17 cellular contexts compared by ENCODE assay signal in the genomic region with DNA sequence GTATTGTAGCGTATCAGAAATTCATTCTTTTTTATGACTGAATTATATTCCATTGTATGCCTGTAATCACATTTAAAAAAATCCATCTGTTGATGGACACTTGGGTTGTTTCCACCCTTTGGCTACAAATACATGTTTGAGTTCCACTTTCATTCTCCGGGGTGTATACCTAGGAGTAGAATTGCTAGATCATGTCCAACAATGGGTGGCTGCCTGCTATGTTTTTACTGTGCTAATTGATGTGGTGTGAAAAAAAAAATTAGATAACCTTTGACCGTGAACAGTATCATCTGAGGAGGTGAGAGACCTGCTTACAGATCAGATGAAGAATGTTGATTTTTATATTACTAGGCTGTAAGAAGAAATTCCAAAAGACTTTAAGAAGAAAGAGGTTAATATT. TPM values are rescaled to one million over a fixed set of nuclear protein-coding genes. Genes with fewer than 3 reads are reported as not detected.
DNase-seq lines count a peak whose midpoint lies in the region; ATAC-seq, FAIRE-seq and TF ChIP-seq lines count a peak whose summit lies in the region.
"Had no signal": no experiment of that assay in that cellular context is flagged by ENCODE, and none has a peak within 500 bp of the region (broad histone marks: within the 10 kb centered on the region; RNA-seq: fewer than 3 reads in every experiment).

No MANE protein-coding gene starts in this region.

- SMC1A ChIA-PET in GM12878 (lab: Charles Lee; ENCODE audit: uncharacterized antibody, unreplicated experiment): interaction anchor here (0.9 to 10.9 kb wide), 9 partner anchors 14 to 84 kb away, joined by 3 to 231 read pairs (median 6); no protein-coding TSS in a partner anchor

- TF ChIP-seq CTCF in GM12878 (IDR thresholded peaks at IDR 0.05 in 2 of 3, conservative IDR thresholded peaks at IDR 0.05 in 1 of 3; ENCODE audit: control insufficient read depth in 2 of 3, extremely low read depth in 1 of 3, insufficient read depth in 1 of 3, low read depth in 3 of 3, low read length in 3 of 3): no peak
- no peak for TF ChIP-seq CTCF in tibial nerve (IDR thresholded peaks at IDR 0.05)
- TF ChIP-seq CTCF in neural progenitor cell (IDR thresholded peaks at IDR 0.05): no peak

- H3K27ac ChIP-seq in GM12878 (ENCODE audit: control insufficient read depth, insufficient read depth) (no peak overlapping the region), tibial nerve (no peak overlapping the region), neural progenitor cell (no peak overlapping the region)
- H3K27ac ChIP-seq: 22Rv1 had no signal

- TF ChIP-seq RAD21 in GM12878 (IDR thresholded peaks at IDR 0.05; ENCODE audit: insufficient read depth, low read depth, low read length): no peak

- H3K36me3 ChIP-seq in GM12878 (ENCODE audit: control insufficient read depth in 2 of 2, insufficient read depth in 2 of 2, low read length in 1 of 2) (peaks cover 13 to 25% of the 10 kb centered on the region in 2 experiments), tibial nerve (peaks cover 0 to 38% (median 0%) of the 10 kb centered on the region in 3 donors), neural progenitor cell (peaks cover 29% of the 10 kb centered on the region)

- TF ChIP-seq EP300 in GM12878 (IDR thresholded peaks at IDR 0.05; ENCODE audit: borderline replicate concordance in 1 of 2, control insufficient read depth in 1 of 2, low read depth in 2 of 2, low read length in 2 of 2) (no peak), tibial nerve (IDR thresholded peaks at IDR 0.05) (no peak)

- no peak overlapping the region for H3K9ac ChIP-seq in GM12878 (ENCODE audit: control insufficient read depth, insufficient read depth, low read length)
- H3K9ac ChIP-seq in neural progenitor cell: no peak overlapping the region

- in situ Hi-C loops in GM12878 (cut with MboI): no loop called here

- TF ChIP-seq POLR2A in GM12878 (IDR thresholded peaks at IDR 0.05; ENCODE audit: low read depth, low read length): no peak
- TF ChIP-seq POLR2A in tibial nerve (IDR thresholded peaks at IDR 0.05): no peak

- WGBS in GM12878 (ENCODE audit: insufficient coverage, insufficient replicate concordance, low lambda C conversion rate, missing lambda C conversion rate): 98% methylated on average over 3 of the region's 3 CpGs
- 86 to 90% methylated on average over 3 of the region's 3 CpGs for WGBS in tibial nerve, 2 donors

- peaks cover 88% of the 10 kb centered on the region for H3K36me3 Mint-ChIP-seq in activated T-cell treated with anti-CD3 and anti-CD28 coated beads, Interleukin-2, amount 50 U/mL, for 24 hours (ENCODE audit: low read depth)
- peaks cover 71% of the 10 kb centered on the region for H3K36me3 Mint-ChIP-seq in stimulated activated effector memory CD8-positive, alpha-beta T cell treated with anti-CD3 and anti-CD28 coated beads, Interleukin-12 subunit alpha, Interleukin-12 subunit beta, amount 100 ng/mL, for 72 hours
- peaks cover 50% of the 10 kb centered on the region for H3K36me3 Mint-ChIP-seq in neural progenitor cell

- no peak overlapping the region for H3K4me2 ChIP-seq in GM12878 (ENCODE audit: control insufficient read depth, insufficient read depth)
- H3K4me2 ChIP-seq in neural progenitor cell: no peak overlapping the region

- peaks cover 20% of the 10 kb centered on the region for H3K4me1 ChIP-seq in GM12878 (ENCODE audit: control insufficient read depth, insufficient read depth, low read length)
- H3K4me1 ChIP-seq in tibial nerve: peaks cover 0 to 13% (median 0%) of the 10 kb centered on the region in 4 donors
- H3K4me1 ChIP-seq in neural progenitor cell: no peaks in the 10 kb centered on the region

- peak overlapping the region; percentile 11 for H3K27ac Mint-ChIP-seq in activated T-cell treated with anti-CD3 and anti-CD28 coated beads, Interleukin-2, amount 50 U/mL, for 24 hours
- peak overlapping the region; percentile 1 for H3K27ac Mint-ChIP-seq in stimulated activated effector memory CD8-positive, alpha-beta T cell treated with anti-CD3 and anti-CD28 coated beads, Interleukin-12 subunit alpha, Interleukin-12 subunit beta, amount 100 ng/mL, for 72 hours
- no peak overlapping the region for H3K27ac Mint-ChIP-seq in neural progenitor cell

- intact Hi-C loops in GM12878 (cut with micrococcal nuclease; ENCODE audit: unreplicated experiment): no loop called here

- RAD21 ChIA-PET in GM12878 (lab: Charles Lee; ENCODE audit: unreplicated experiment): interaction anchor here (0.7 to 6.6 kb wide), 4 partner anchors 74 to 97 kb away, joined by 3 to 180 read pairs (median 22); no protein-coding TSS in a partner anchor

- H3F3A ChIP-seq in neural progenitor cell (ENCODE audit: low read depth): no peaks in the 10 kb centered on the region

- peaks cover 64% of the 10 kb centered on the region for H3K4me1 Mint-ChIP-seq in activated T-cell treated with anti-CD3 and anti-CD28 coated beads, Interleukin-2, amount 50 U/mL, for 24 hours (ENCODE audit: low read depth)
- peaks cover 28% of the 10 kb centered on the region for H3K4me1 Mint-ChIP-seq in stimulated activated effector memory CD8-positive, alpha-beta T cell treated with anti-CD3 and anti-CD28 coated beads, Interleukin-12 subunit alpha, Interleukin-12 subunit beta, amount 100 ng/mL, for 72 hours
- H3K4me1 Mint-ChIP-seq in neural progenitor cell: no peaks in the 10 kb centered on the region

- DNase-seq in activated T-cell treated with anti-CD3 and anti-CD28 coated beads, Interleukin-2, amount 50 U/mL, for 24 hours: no peak
- DNase-seq in activated T-cell treated with anti-CD3 and anti-CD28 coated beads, Interleukin-2, amount 50 U/mL, for 48 hours: no peak
- DNase-seq in NCI-H146 treated with DMSO at 0.1 percent for 48 hours (lab: John Stamatoyannopoulos, UW; ENCODE audit: unreplicated experiment) (peak; percentile 18), GM12878 (ENCODE audit: low read depth, low spot score) (no peak), tibial nerve (ENCODE audit: low spot score in 2 of 2) (no peak), neural progenitor cell (ENCODE audit: low spot score) (no peak)
- DNase-seq in stimulated activated effector memory CD8-positive, alpha-beta T cell treated with anti-CD3 and anti-CD28 coated beads, Interleukin-12 subunit alpha, Interleukin-12 subunit beta, amount 100 ng/mL, for 72 hours (ENCODE audit: low spot score in 2 of 2): no peak
- DNase-seq in stimulated activated CD4-positive, alpha-beta T cell treated with anti-CD3 and anti-CD28 coated beads, Interleukin-1b, Interleukin-23, amount 100 ng/mL, for 48 hours: no peak
- DNase-seq: Caco-2; CD8-positive, alpha-beta memory T cell; DMS53; GF-D8; HCEC 1CT had no signal

- H3K9me3 Mint-ChIP-seq in activated T-cell treated with anti-CD3 and anti-CD28 coated beads, Interleukin-2, amount 50 U/mL, for 24 hours: no peaks in the 10 kb centered on the region
- no peaks in the 10 kb centered on the region for H3K9me3 Mint-ChIP-seq in stimulated activated effector memory CD8-positive, alpha-beta T cell treated with anti-CD3 and anti-CD28 coated beads, Interleukin-12 subunit alpha, Interleukin-12 subunit beta, amount 100 ng/mL, for 72 hours
- H3K9me3 Mint-ChIP-seq in neural progenitor cell: no peaks in the 10 kb centered on the region
- H3K9me3 Mint-ChIP-seq: CD14-positive monocyte; CD8-positive, alpha-beta memory T cell had no signal

- H3K4me3 Mint-ChIP-seq in activated T-cell treated with anti-CD3 and anti-CD28 coated beads, Interleukin-2, amount 50 U/mL, for 24 hours: no peak overlapping the region
- H3K4me3 Mint-ChIP-seq in stimulated activated effector memory CD8-positive, alpha-beta T cell treated with anti-CD3 and anti-CD28 coated beads, Interleukin-12 subunit alpha, Interleukin-12 subunit beta, amount 100 ng/mL, for 72 hours: no peak overlapping the region
- H3K4me3 Mint-ChIP-seq in neural progenitor cell: no peak overlapping the region
- H3K4me3 Mint-ChIP-seq: CD14-positive monocyte; CD8-positive, alpha-beta memory T cell had no signal

- H3K9me3 ChIP-seq in GM12878 (replicated peaks; ENCODE audit: control insufficient read depth, insufficient read depth, low read length): no peaks in the 10 kb centered on the region
- no peaks in the 10 kb centered on the region for H3K9me3 ChIP-seq in tibial nerve
- no peaks in the 10 kb centered on the region for H3K9me3 ChIP-seq in neural progenitor cell (ENCODE audit: low read depth)
- H3K9me3 ChIP-seq: Caco-2 had no signal

- POLR2A ChIA-PET in GM12878 (lab: Charles Lee): interaction anchor here (0.6 to 1.4 kb wide), 3 partner anchors 16 to 46 kb away, joined by 3 to 4 read pairs (median 3); no protein-coding TSS in a partner anchor

- no peaks in the 10 kb centered on the region for H4K20me1 ChIP-seq in GM12878 (ENCODE audit: control insufficient read depth, insufficient read depth)
- peaks cover 61% of the 10 kb centered on the region for H4K20me1 ChIP-seq in neural progenitor cell (ENCODE audit: low read depth)

- FAIRE-seq in GM12878 (lab: Jason Lieb, UNC): no peak
- FAIRE-seq: HepG2, HTR-8/SVneo had no signal

- ATAC-seq in GM12878: no peak
- no peak for ATAC-seq in stimulated activated effector memory CD8-positive, alpha-beta T cell treated with anti-CD3 and anti-CD28 coated beads, Interleukin-12 subunit alpha, Interleukin-12 subunit beta, amount 100 ng/mL, for 72 hours
- ATAC-seq: HepG2 had no signal

- H3K27me3 Mint-ChIP-seq in activated T-cell treated with anti-CD3 and anti-CD28 coated beads, Interleukin-2, amount 50 U/mL, for 24 hours: no peaks in the 10 kb centered on the region
- H3K27me3 Mint-ChIP-seq in neural progenitor cell (ENCODE audit: insufficient read depth, low read depth): no peaks in the 10 kb centered on the region
- H3K27me3 Mint-ChIP-seq: CD8-positive, alpha-beta memory T cell had no signal

- H3K27me3 ChIP-seq in GM12878 (replicated peaks in 1 of 2; ENCODE audit: control insufficient read depth in 2 of 2, insufficient read depth in 2 of 2, low read length in 1 of 2): no peaks in the 10 kb centered on the region
- no peaks in the 10 kb centered on the region for H3K27me3 ChIP-seq in tibial nerve
- no peaks in the 10 kb centered on the region for H3K27me3 ChIP-seq in neural progenitor cell

- H2AFZ ChIP-seq in GM12878 (ENCODE audit: control insufficient read depth, low read depth, low read length) (no peak overlapping the region), neural progenitor cell (replicated peaks) (no peak overlapping the region)

- H3K79me2 ChIP-seq in GM12878 (ENCODE audit: control insufficient read depth, insufficient read depth, low read length): peaks cover 70% of the 10 kb centered on the region
- peaks cover 100% of the 10 kb centered on the region for H3K79me2 ChIP-seq in neural progenitor cell (ENCODE audit: low read depth)

- H3K4me3 ChIP-seq in GM12878 (no peak overlapping the region), tibial nerve (no peak overlapping the region), neural progenitor cell (no peak overlapping the region)

- BruUV-seq in GM12878 (replicated peaks; lab: Mats Ljungman, UMichigan): no TSS peak

- CTCF ChIA-PET in GM12878 (lab: Yijun Ruan, JAX): interaction anchor here (1.0 to 10.9 kb wide), 4 partner anchors 13 to 97 kb away, joined by 3 to 281 read pairs (median 32); no protein-coding TSS in a partner anchor

RNA-seq across cellular contexts. Expression of a gene that starts 37.1 kb away (rescaled TPM):
- total RNA-seq in GM12878 (2013; cell fraction: nucleolus; rRNA removed): 14.9 and 16.0 TPM in 2 replicates
- total RNA-seq in GM12878 (2014; rRNA removed): 21.5 and 24.0 TPM in 2 replicates
- 47.1 and 51.6 TPM in 2 replicates for total RNA-seq in GM12878 (2014; rRNA removed; fragmentation: Illumina TruSeq; extraction: Trizol)
- 91.7 and 97.4 TPM in 2 replicates for total RNA-seq in GM12878 (2021)
- 41.2 TPM for polyA plus RNA-seq in GM12878 (2011; ENCODE audit: low read depth)
- polyA plus RNA-seq in GM12878 (2011; rRNA removed): 25.1 and 33.8 TPM in 2 replicates
- polyA plus RNA-seq in GM12878 (2011; cell fraction: cytosol; rRNA removed): 13.6 and 19.6 TPM in 2 replicates
- polyA plus RNA-seq in GM12878 (2011; cell fraction: nucleus; rRNA removed): 20.3 and 33.7 TPM in 2 replicates
- 53.5 and 59.9 TPM in 2 replicates for polyA plus RNA-seq in GM12878 (2012)
- 128 and 159 TPM in 2 replicates for polyA plus RNA-seq in GM12878 (2014; fragmentation: Illumina TruSeq; extraction: Trizol)
- 10 to 100 TPM; 36.1 to 47.6 TPM for polyA plus RNA-seq in GM12878 (2014; fragmentation: Nextera tagmentation; extraction: Ambion mirVana)
- polyA plus RNA-seq in GM12878 (2014; rRNA removed): 34.5 and 35.4 TPM in 2 replicates
- 10 to 100 TPM; 57.0 to 59.9 TPM for polyA plus RNA-seq in GM12878 (2016; fragmentation: Nextera tagmentation; extraction: Ambion mirVana)
- 13.7 and 17.7 TPM in 2 replicates for polyA minus RNA-seq in GM12878 (2011; rRNA and poly(A)+ RNA removed)
- polyA minus RNA-seq in GM12878 (2011; cell fraction: cytosol; rRNA and poly(A)+ RNA removed): 24.7 and 26.9 TPM in 2 replicates
- polyA minus RNA-seq in GM12878 (2011; cell fraction: nucleus; rRNA and poly(A)+ RNA removed): 8.0 and 13.6 TPM in 2 replicates
- total RNA-seq in tibial nerve: 10 to 100 TPM; 17.9 to 29.1 (median 23.1) TPM
- 31.6 and 58.9 TPM in 2 replicates for total RNA-seq in neural progenitor cell (ENCODE audit: low replicate concordance)
